9 cellular contexts compared by ENCODE assay signal in genomic region chr11:63944987-63945386, GRCh38. TPM values are rescaled to one million over a fixed set of nuclear protein-coding genes. Genes with fewer than 3 reads are reported as not detected.
DNase-seq lines count a peak whose midpoint lies in the region; ATAC-seq and TF ChIP-seq lines count a peak whose summit lies in the region.
"Had no signal": no experiment of that assay in that cellular context is flagged by ENCODE, and none has a peak within 500 bp of the region (broad histone marks: within the 10 kb centered on the region; RNA-seq: fewer than 3 reads in every experiment).

No MANE protein-coding gene starts in this region.

- intact Hi-C loops in esophagus muscularis mucosa (cut with DNase I) = loop anchor here (5.0 kb wide), 1 partner anchor 178 kb away; the partner anchor contains the start of gene ZFTA
- intact Hi-C loops in tibial artery (cut with DNase I; ENCODE audit: low total_unique reads) = loop anchor here (5.0 kb wide), 1 partner anchor 178 kb away; the partner anchor contains the start of gene ZFTA

- H3K9me3 ChIP-seq in esophagus muscularis mucosa (no peaks in the 10 kb centered on the region), muscle layer of colon (ENCODE audit: low read length) (no peaks in the 10 kb centered on the region), tibial artery (no peaks in the 10 kb centered on the region)

- no peaks in the 10 kb centered on the region for H3K27me3 Mint-ChIP-seq in activated T-cell treated with anti-CD3 and anti-CD28 coated beads, Interleukin-2, amount 50 U/mL, for 4 hours (ENCODE audit: low read depth)

- H3K4me1 ChIP-seq in esophagus muscularis mucosa (peaks cover 11 to 24% (median 22%) of the 10 kb centered on the region in 4 donors), muscle layer of colon (ENCODE audit: insufficient read depth, low read length) (peaks cover 17% of the 10 kb centered on the region), tibial artery (peaks cover 0 to 23% (median 12%) of the 10 kb centered on the region in 4 donors)

- TF ChIP-seq CTCF in esophagus muscularis mucosa (IDR thresholded peaks at IDR 0.05) (no peak), tibial artery (IDR thresholded peaks at IDR 0.05) (no peak)

- peaks cover 5% of the 10 kb centered on the region for H3K36me3 Mint-ChIP-seq in activated T-cell treated with anti-CD3 and anti-CD28 coated beads, Interleukin-2, amount 50 U/mL, for 4 hours (ENCODE audit: insufficient read depth)

- peak overlapping the region; percentile 41 for H3K9ac ChIP-seq in muscle layer of colon (ENCODE audit: low read length)

- no peak overlapping the region for H3K4me3 Mint-ChIP-seq in activated T-cell treated with anti-CD3 and anti-CD28 coated beads, Interleukin-2, amount 50 U/mL, for 4 hours
- H3K4me3 Mint-ChIP-seq: T-helper 2 cell treated with Interferon-gamma antibody and Interleukin-4, amounts not matched to agents 5 μg/mL and 100 μg/mL, for 36 hours had no signal

- H3K4me3 ChIP-seq in esophagus muscularis mucosa = peak overlapping the region in 2 of 4 donors; percentile 19 to 32
- peak overlapping the region in 1 of 2 donors; percentile 13 for H3K4me3 ChIP-seq in muscle layer of colon (ENCODE audit: low read depth in 1 of 2, low read length in 2 of 2)
- no peak overlapping the region for H3K4me3 ChIP-seq in tibial artery

- WGBS in esophagus muscularis mucosa = 37% methylated on average over 5 of the region's 8 CpGs

- H3K27me3 ChIP-seq in esophagus muscularis mucosa (no peaks in the 10 kb centered on the region), muscle layer of colon (ENCODE audit: control insufficient read depth in 1 of 2, insufficient read depth in 2 of 2, low read length in 2 of 2) (no peaks in the 10 kb centered on the region), tibial artery (no peaks in the 10 kb centered on the region)

- H3K4me1 Mint-ChIP-seq in activated T-cell treated with anti-CD3 and anti-CD28 coated beads, Interleukin-2, amount 50 U/mL, for 4 hours (ENCODE audit: low read depth) = peaks cover 11% of the 10 kb centered on the region

- H3K27ac ChIP-seq in esophagus muscularis mucosa (replicated peaks in 1 of 4) (peak overlapping the region; percentile 68 to 77 (median 75)), muscle layer of colon (ENCODE audit: low read depth, low read length) (peak overlapping the region; percentile 88), tibial artery (peak overlapping the region; percentile 45 to 86)

- no peak for TF ChIP-seq POLR2A in esophagus muscularis mucosa (IDR thresholded peaks at IDR 0.05; ENCODE audit: low read depth)

- no peaks in the 10 kb centered on the region for H3K9me3 Mint-ChIP-seq in activated T-cell treated with anti-CD3 and anti-CD28 coated beads, Interleukin-2, amount 50 U/mL, for 4 hours
- H3K9me3 Mint-ChIP-seq: T-helper 2 cell treated with Interferon-gamma antibody and Interleukin-4, amounts not matched to agents 5 μg/mL and 100 μg/mL, for 36 hours had no signal

- TF ChIP-seq EP300 in esophagus muscularis mucosa (IDR thresholded peaks at IDR 0.05) = no peak

- H3K36me3 ChIP-seq in esophagus muscularis mucosa (peaks cover 0 to 33% (median 30%) of the 10 kb centered on the region in 4 donors), muscle layer of colon (ENCODE audit: insufficient read depth, low read length) (peaks cover 9% of the 10 kb centered on the region), tibial artery (peaks cover 0 to 24% (median 9%) of the 10 kb centered on the region in 3 donors)

- ATAC-seq in HG02840 (IDR thresholded peaks at IDR 0.05; ENCODE audit: low FRiP score, unreplicated experiment) = no peak
- ATAC-seq in activated T-cell treated with anti-CD3 and anti-CD28 coated beads, Interleukin-2, amount 50 U/mL, for 4 hours = no peak
- ATAC-seq in GM19395 (IDR thresholded peaks at IDR 0.05; ENCODE audit: unreplicated experiment) = no peak

- DNase-seq in NCI-H446 treated with DMSO at 0.1 percent for 48 hours (lab: John Stamatoyannopoulos, UW) (peak; percentile 29), esophagus muscularis mucosa (ENCODE audit: extremely low spot score) (no peak), tibial artery (peak; percentile 34 to 77), SW480 (ENCODE audit: low spot score) (no peak)
- no peak for DNase-seq in activated T-cell treated with anti-CD3 and anti-CD28 coated beads, Interleukin-2, amount 50 U/mL, for 4 hours

RNA-seq across cellular contexts. Expression of gene NAA40, which starts 6.2 kb away (rescaled TPM):
- total RNA-seq in esophagus muscularis mucosa = 1 to 10 TPM; 3.8 to 8.8 (median 8.0) TPM
- total RNA-seq in activated T-cell treated with anti-CD3 and anti-CD28 coated beads, Interleukin-2, amount 50 U/mL, for 4 hours = 10 to 100 TPM; 12.1 to 16.9 (median 14.1) TPM

RNA-seq across cellular contexts. Expression of gene RCOR2, which starts 28.0 kb away (rescaled TPM):
- total RNA-seq in esophagus muscularis mucosa = under 1 TPM in 3 of 4 donors, not detected in 1; 0.40 to 0.45 (median 0.42) TPM
- under 1 TPM in 2 of 3 donors, not detected in 1; 0.13 to 0.27 TPM for total RNA-seq in activated T-cell treated with anti-CD3 and anti-CD28 coated beads, Interleukin-2, amount 50 U/mL, for 4 hours

RNA-seq across cellular contexts. Expression of gene COX8A, which starts 29.4 kb away (rescaled TPM):
- total RNA-seq in esophagus muscularis mucosa = 100 to 1,000 TPM; 393 to 518 (median 445) TPM
- 100 to 1,000 TPM; 315 to 320 (median 319) TPM for total RNA-seq in activated T-cell treated with anti-CD3 and anti-CD28 coated beads, Interleukin-2, amount 50 U/mL, for 4 hours

RNA-seq across cellular contexts. Expression of gene OTUB1, which starts 41.3 kb away (rescaled TPM):
- total RNA-seq in esophagus muscularis mucosa = 10 to 100 TPM; 57.7 to 70.5 (median 65.4) TPM
- total RNA-seq in activated T-cell treated with anti-CD3 and anti-CD28 coated beads, Interleukin-2, amount 50 U/mL, for 4 hours = 100 to 1,000 TPM in 2 of 3 donors, 10 to 100 TPM in 1; 98.0 to 103 (median 101) TPM

Comparison
In these comparisons a context has a peak if more than half of its experiments do, and no peak if none do; other contexts are left out.
1. DNase-seq: peak in NCI-H446 treated with DMSO at 0.1 percent for 48 hours (single experiment) and tibial artery (2 of 2); none in esophagus muscularis mucosa (single experiment), SW480 (single experiment) and activated T-cell treated with anti-CD3 and anti-CD28 coated beads, Interleukin-2, amount 50 U/mL, for 4 hours (single experiment).
2. Peak in every context shown above with its lines, with median percentiles within 50 percentile points of each other: H3K27ac ChIP-seq.